In genomic region chr11:477042-477715, GRCh38 we compare ENCODE assay signal across 21 cellular contexts. TPM values are rescaled to one million over a fixed set of nuclear protein-coding genes. Genes with fewer than 3 reads are reported as not detected.
DNase-seq lines count a peak whose midpoint lies in the region; ATAC-seq and TF ChIP-seq lines count a peak whose summit lies in the region.
"Had no signal": no experiment of that assay in that cellular context is flagged by ENCODE, and none has a peak within 500 bp of the region (broad histone marks: within the 10 kb centered on the region; RNA-seq: fewer than 3 reads in every experiment).

No MANE protein-coding gene starts in this region.

- H3K4me3 ChIP-seq in WERI-Rb-1 (ENCODE audit: low read depth, low read length) (no peak overlapping the region), SJCRH30 (no peak overlapping the region)
- H3K4me3 ChIP-seq: BLaER1 treated with 17β-estradiol and CSF1 and Interleukin-3, amounts not matched to agents 10 nM and 100 nM; body of pancreas; colonic mucosa; esophagus muscularis mucosa; gastroesophageal sphincter; Peyer's patch; SJSA1 had no signal

- H3K9me3 Mint-ChIP-seq in neural crest cell (no peaks in the 10 kb centered on the region), progenitor cell of endocrine pancreas (ENCODE audit: low read depth) (peaks cover 3% of the 10 kb centered on the region)

- ATAC-seq in GM21576 (IDR thresholded peaks at IDR 0.05; ENCODE audit: unreplicated experiment) (no peak), GM19463 (IDR thresholded peaks at IDR 0.05; ENCODE audit: unreplicated experiment) (no peak)
- ATAC-seq: activated CD4-positive, alpha-beta T cell treated with anti-CD3 and anti-CD28 coated beads for 36 hours; body of pancreas; gastroesophageal sphincter had no signal

- H3K27me3 Mint-ChIP-seq in neural crest cell (ENCODE audit: low read depth), result no peaks in the 10 kb centered on the region
- H3K27me3 Mint-ChIP-seq in progenitor cell of endocrine pancreas, result no peaks in the 10 kb centered on the region
- H3K27me3 Mint-ChIP-seq: activated CD4-positive, alpha-beta T cell treated with anti-CD3 and anti-CD28 coated beads for 36 hours had no signal

- DNase-seq in Ammon's horn (ENCODE audit: low spot score) (peak; percentile 49), WERI-Rb-1 (no peak), fibroblast of gingiva (ENCODE audit: low read depth) (peak; percentile 56), neural crest cell (ENCODE audit: low read depth, low spot score) (no peak), progenitor cell of endocrine pancreas (ENCODE audit: low spot score, unreplicated experiment) (no peak), SJCRH30 (no peak)
- DNase-seq: activated CD4-positive, alpha-beta T cell treated with anti-CD3 and anti-CD28 coated beads for 36 hours; activated effector memory CD4-positive, alpha-beta T cell treated with anti-CD3 and anti-CD28 coated beads, Interleukin-2, amount 50 U/mL, for 16 hours; body of pancreas; colonic mucosa; NCI-H1417; NCI-H2107; NCI-H446 treated with DMSO at 0.1 percent for 48 hours; Peyer's patch had no signal

- H3K27me3 ChIP-seq in WERI-Rb-1 (ENCODE audit: insufficient read depth, low read depth, severe bottlenecking) (no peaks in the 10 kb centered on the region), SJCRH30 (no peaks in the 10 kb centered on the region)
- H3K27me3 ChIP-seq: BLaER1 treated with 17β-estradiol and CSF1 and Interleukin-3, amounts not matched to agents 10 nM and 100 nM; body of pancreas; colonic mucosa; esophagus muscularis mucosa; gastroesophageal sphincter; Peyer's patch; SJSA1 had no signal

- no peak for TF ChIP-seq CTCF in WERI-Rb-1 (IDR thresholded peaks at IDR 0.05; ENCODE audit: low read depth, low read length)
- TF ChIP-seq CTCF in neural crest cell (conservative IDR thresholded peaks at IDR 0.05), result no peak
- no peak for TF ChIP-seq CTCF in progenitor cell of endocrine pancreas (IDR thresholded peaks at IDR 0.05; ENCODE audit: unreplicated experiment)

- H3K4me3 Mint-ChIP-seq in neural crest cell (no peak overlapping the region), progenitor cell of endocrine pancreas (ENCODE audit: low read depth) (no peak overlapping the region)
- H3K4me3 Mint-ChIP-seq: activated CD4-positive, alpha-beta T cell treated with anti-CD3 and anti-CD28 coated beads for 36 hours had no signal

- H3K4me1 ChIP-seq in SJCRH30, result no peaks in the 10 kb centered on the region
- H3K4me1 ChIP-seq: body of pancreas, colonic mucosa, gastroesophageal sphincter, Peyer's patch, SJSA1 had no signal

- no peaks in the 10 kb centered on the region for H3K4me1 Mint-ChIP-seq in neural crest cell
- H3K4me1 Mint-ChIP-seq in progenitor cell of endocrine pancreas (ENCODE audit: low read depth), result no peaks in the 10 kb centered on the region
- H3K4me1 Mint-ChIP-seq: activated CD4-positive, alpha-beta T cell treated with anti-CD3 and anti-CD28 coated beads for 36 hours had no signal

- H3K9me3 ChIP-seq in WERI-Rb-1 (ENCODE audit: severe bottlenecking) (no peaks in the 10 kb centered on the region), SJCRH30 (replicated peaks) (no peaks in the 10 kb centered on the region)
- H3K9me3 ChIP-seq: body of pancreas, colonic mucosa, esophagus muscularis mucosa, gastroesophageal sphincter, Peyer's patch, SJSA1 had no signal

- H3K27ac ChIP-seq in WERI-Rb-1 (peak overlapping the region; percentile 28; the same call in 1 of the 2 replicates), SJCRH30 (no peak overlapping the region)
- H3K27ac ChIP-seq: BLaER1 treated with 17β-estradiol and CSF1 and Interleukin-3, amounts not matched to agents 10 nM and 100 nM; body of pancreas; colonic mucosa; esophagus muscularis mucosa; gastroesophageal sphincter; Peyer's patch; SJSA1 had no signal

- peak overlapping the region; percentile 57 for H3K27ac Mint-ChIP-seq in neural crest cell (ENCODE audit: unreplicated experiment)
- no peak overlapping the region for H3K27ac Mint-ChIP-seq in progenitor cell of endocrine pancreas
- H3K27ac Mint-ChIP-seq: activated CD4-positive, alpha-beta T cell treated with anti-CD3 and anti-CD28 coated beads for 36 hours had no signal

- H3K36me3 ChIP-seq in WERI-Rb-1 (peaks cover 4% of the 10 kb centered on the region), SJCRH30 (peaks cover 2% of the 10 kb centered on the region; the same call in 1 of the 2 replicates)
- H3K36me3 ChIP-seq: colonic mucosa, Peyer's patch, SJSA1 had no signal

- peaks cover 7% of the 10 kb centered on the region for H3K36me3 Mint-ChIP-seq in neural crest cell (ENCODE audit: low read depth)
- peaks cover 10% of the 10 kb centered on the region for H3K36me3 Mint-ChIP-seq in progenitor cell of endocrine pancreas (ENCODE audit: insufficient read depth)

RNA-seq across cellular contexts. Expression of gene PTDSS2, which starts 27.1 kb away (rescaled TPM):
- total RNA-seq in neural crest cell, result 51.2 and 52.4 TPM in 2 replicates
- total RNA-seq in progenitor cell of endocrine pancreas, result 48.2 and 50.4 TPM in 2 replicates
- total RNA-seq in SJCRH30 (2014; rRNA removed; shearing (Covaris generic)), result 30.9 and 34.4 TPM in 2 replicates

RNA-seq across cellular contexts. Expression of gene RNH1, which starts 29.9 kb away (rescaled TPM):
- total RNA-seq in neural crest cell, result 69.2 and 71.1 TPM in 2 replicates
- total RNA-seq in progenitor cell of endocrine pancreas, result 49.4 and 52.6 TPM in 2 replicates
- total RNA-seq in SJCRH30 (2014; rRNA removed; shearing (Covaris generic)), result 82.4 and 84.7 TPM in 2 replicates

RNA-seq across cellular contexts. Expression of gene ANO9, which starts 35.4 kb away (rescaled TPM):
- total RNA-seq in neural crest cell (not detected in 2 replicates), progenitor cell of endocrine pancreas (31.0 and 34.6 TPM in 2 replicates)
- 0.61 and 0.73 TPM in 2 replicates for total RNA-seq in SJCRH30 (2014; rRNA removed; shearing (Covaris generic))
- total RNA-seq: SJSA1, skeletal muscle tissue had no signal

RNA-seq across cellular contexts. Expression of gene HRAS, which starts 58.2 kb away (rescaled TPM):
- 90.6 and 93.5 TPM in 2 replicates for total RNA-seq in neural crest cell
- total RNA-seq in progenitor cell of endocrine pancreas, result 53.4 and 61.6 TPM in 2 replicates
- total RNA-seq in SJCRH30 (2014; rRNA removed; shearing (Covaris generic)), result 75.7 and 80.1 TPM in 2 replicates

Comparison
In these comparisons a context has a peak if more than half of its experiments do, and no peak if none do; other contexts are left out.
1. DNase-seq: peak in Ammon's horn (single experiment) and fibroblast of gingiva (single experiment); none in WERI-Rb-1 (single experiment), neural crest cell (single experiment), progenitor cell of endocrine pancreas (single experiment) and SJCRH30 (0 of 2).
2. RNA of gene ANO9, which starts 35.4 kb away (total RNA-seq): 31.0 to 34.6 TPM in progenitor cell of endocrine pancreas; 0.61 to 0.73 TPM in SJCRH30 and not detected in neural crest cell; every median in the first group is over 10 times any median in the second.